In the genomic region with DNA sequence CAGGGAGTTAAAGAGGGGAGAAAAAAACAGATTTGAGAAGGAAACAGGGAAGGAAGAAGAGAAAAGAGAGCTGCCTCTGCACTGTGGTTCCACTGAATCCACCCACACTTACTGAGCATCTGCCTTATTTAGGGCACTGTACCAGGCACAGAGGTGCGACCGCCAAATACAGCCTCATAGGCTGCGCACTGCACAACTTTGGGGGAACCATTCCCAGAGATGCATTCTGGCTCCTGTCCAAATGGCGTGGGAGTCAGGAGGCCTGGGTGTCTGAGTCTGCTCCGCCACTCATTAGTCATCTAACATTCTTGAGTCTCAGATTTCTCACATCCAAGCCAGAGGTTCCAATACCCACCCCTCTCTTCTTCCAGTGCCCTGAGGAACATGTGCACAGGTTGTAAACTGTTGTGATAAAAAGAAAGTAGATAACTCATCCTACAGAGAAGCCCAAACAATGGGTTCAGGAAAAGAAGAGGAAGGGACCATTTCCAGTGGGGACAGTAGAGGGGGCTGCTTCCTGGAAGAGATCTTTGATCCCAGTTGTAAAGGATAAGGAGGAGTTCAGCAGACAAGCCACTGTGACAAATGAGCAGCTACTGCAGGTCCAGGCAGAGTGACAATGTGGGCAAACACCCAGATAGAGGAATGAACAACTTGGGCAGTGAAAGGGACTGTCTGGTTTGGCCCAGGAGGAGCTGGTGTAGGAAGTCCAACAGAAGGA, we compare ENCODE assay signal across 8 cellular contexts.
DNase-seq lines count a peak whose midpoint lies in the region; ATAC-seq and TF ChIP-seq lines count a peak whose summit lies in the region.

No MANE protein-coding gene starts in this region.

- CTCF ChIA-PET in SK-N-SH (lab: Yijun Ruan, JAX) = interaction anchor here (1.6 kb wide), 1 partner anchor 21 kb away, joined by 4 read pairs; no protein-coding TSS in a partner anchor

- TF ChIP-seq EP300 in SK-N-SH (IDR thresholded peaks at IDR 0.05; ENCODE audit: borderline replicate concordance in 1 of 2, low read depth in 1 of 2, low read length in 1 of 2) = peak in 1 of 2 experiments; percentile 87; a peak in 2 of 4 replicates

- POLR2A ChIA-PET in SK-N-SH (lab: Yijun Ruan, JAX) = no interaction called here

- H3F3A ChIP-seq in SK-N-SH (replicated peaks; ENCODE audit: insufficient read depth) = peaks cover 18% of the 10 kb centered on the region

- no peak for TF ChIP-seq RAD21 in SK-N-SH (IDR thresholded peaks at IDR 0.05; ENCODE audit: low read length)

- peak overlapping the region; percentile 54 for H3K4me2 ChIP-seq in SK-N-SH

- 11% methylated on average over 5 of the region's 5 CpGs for WGBS in SK-N-SH (ENCODE audit: low lambda C conversion rate)

- H3K27me3 ChIP-seq in SK-N-SH (ENCODE audit: insufficient read depth) = no peaks in the 10 kb centered on the region

- H3K9me3 ChIP-seq in SK-N-SH = peaks cover 7% of the 10 kb centered on the region; the same call in 1 of the 2 replicates

- peak; percentile 25; the same call in 1 of the 2 replicates for TF ChIP-seq CTCF in SK-N-SH (IDR thresholded peaks at IDR 0.05)

- H4K20me1 ChIP-seq in SK-N-SH (ENCODE audit: insufficient read depth) = no peaks in the 10 kb centered on the region

- no peaks in the 10 kb centered on the region for H3K9me2 ChIP-seq in SK-N-SH

- H3K4me3 ChIP-seq in SK-N-SH (ENCODE audit: low read depth in 2 of 2, low read length in 1 of 2) = peak overlapping the region in 1 of 2 experiments; percentile 6; a peak in 1 of 4 replicates

- DNase-seq in NCI-H2196 (lab: John Stamatoyannopoulos, UW; ENCODE audit: unreplicated experiment) = peak; percentile 47
- no peak for DNase-seq in NCI-H2196 treated with DMSO at 0.1 percent for 48 hours (lab: John Stamatoyannopoulos, UW; ENCODE audit: unreplicated experiment)
- DNase-seq in SK-N-SH = no peak
- peak; percentile 59 for DNase-seq in stimulated activated CD4-positive, alpha-beta T cell treated with anti-CD3 and anti-CD28 coated beads, Interleukin-4, amount 100 ng/mL, for 24 hours
- DNase-seq in SHP77 (lab: John Stamatoyannopoulos, UW) = no peak
- DNase-seq in germinal center (ENCODE audit: low spot score) = no peak

- no peaks in the 10 kb centered on the region for H3K36me3 ChIP-seq in SK-N-SH (replicated peaks in 1 of 2; ENCODE audit: control insufficient read depth in 1 of 2, insufficient read depth in 2 of 2, low read length in 1 of 2)

- ATAC-seq in esophagus mucosa (peak; percentile 3), GM18502 (IDR thresholded peaks at IDR 0.05; ENCODE audit: poor library complexity, unreplicated experiment) (no peak)

- H3K79me2 ChIP-seq in SK-N-SH (ENCODE audit: insufficient read depth) = no peaks in the 10 kb centered on the region

- H3K27ac ChIP-seq in SK-N-SH (ENCODE audit: low read depth in 2 of 2, low read length in 1 of 2) = peak overlapping the region; percentile 60 to 74

- no peak overlapping the region for H2AFZ ChIP-seq in SK-N-SH (ENCODE audit: low read depth)

- H3K9ac ChIP-seq in SK-N-SH = peak overlapping the region; percentile 29; the same call in 1 of the 2 replicates

- H3K4me1 ChIP-seq in SK-N-SH (ENCODE audit: control insufficient read depth in 1 of 2, insufficient read depth in 2 of 2, low read depth in 1 of 2, low read length in 1 of 2) = peaks cover 33 to 40% of the 10 kb centered on the region in 2 experiments; a peak in 3 of 4 replicates

TF ChIP-seq in SK-N-SH, 30 proteins besides CTCF, POLR2A, EP300 and RAD21:
- TF ChIP-seq, protein P1, sequence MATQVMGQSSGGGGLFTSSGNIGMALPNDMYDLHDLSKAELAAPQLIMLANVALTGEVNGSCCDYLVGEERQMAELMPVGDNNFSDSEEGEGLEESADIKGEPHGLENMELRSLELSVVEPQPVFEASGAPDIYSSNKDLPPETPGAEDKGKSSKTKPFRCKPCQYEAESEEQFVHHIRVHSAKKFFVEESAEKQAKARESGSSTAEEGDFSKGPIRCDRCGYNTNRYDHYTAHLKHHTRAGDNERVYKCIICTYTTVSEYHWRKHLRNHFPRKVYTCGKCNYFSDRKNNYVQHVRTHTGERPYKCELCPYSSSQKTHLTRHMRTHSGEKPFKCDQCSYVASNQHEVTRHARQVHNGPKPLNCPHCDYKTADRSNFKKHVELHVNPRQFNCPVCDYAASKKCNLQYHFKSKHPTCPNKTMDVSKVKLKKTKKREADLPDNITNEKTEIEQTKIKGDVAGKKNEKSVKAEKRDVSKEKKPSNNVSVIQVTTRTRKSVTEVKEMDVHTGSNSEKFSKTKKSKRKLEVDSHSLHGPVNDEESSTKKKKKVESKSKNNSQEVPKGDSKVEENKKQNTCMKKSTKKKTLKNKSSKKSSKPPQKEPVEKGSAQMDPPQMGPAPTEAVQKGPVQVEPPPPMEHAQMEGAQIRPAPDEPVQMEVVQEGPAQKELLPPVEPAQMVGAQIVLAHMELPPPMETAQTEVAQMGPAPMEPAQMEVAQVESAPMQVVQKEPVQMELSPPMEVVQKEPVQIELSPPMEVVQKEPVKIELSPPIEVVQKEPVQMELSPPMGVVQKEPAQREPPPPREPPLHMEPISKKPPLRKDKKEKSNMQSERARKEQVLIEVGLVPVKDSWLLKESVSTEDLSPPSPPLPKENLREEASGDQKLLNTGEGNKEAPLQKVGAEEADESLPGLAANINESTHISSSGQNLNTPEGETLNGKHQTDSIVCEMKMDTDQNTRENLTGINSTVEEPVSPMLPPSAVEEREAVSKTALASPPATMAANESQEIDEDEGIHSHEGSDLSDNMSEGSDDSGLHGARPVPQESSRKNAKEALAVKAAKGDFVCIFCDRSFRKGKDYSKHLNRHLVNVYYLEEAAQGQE (IDR thresholded peaks at IDR 0.05; ENCODE audit: low read depth, low read length) = peak; percentile 11; the same call in 1 of the 2 replicates
- TF ChIP-seq EZH2phosphoT487 (IDR thresholded peaks at IDR 0.05; ENCODE audit: borderline replicate concordance, low read depth) = no peak
- no peak for TF ChIP-seq TAF1 (IDR thresholded peaks at IDR 0.05; ENCODE audit: borderline replicate concordance, low read depth, low read length)
- TF ChIP-seq NRF1 (IDR thresholded peaks at IDR 0.05; ENCODE audit: low read depth, low read length) = no peak
- peak; percentile 67; the same call in 1 of the 2 replicates for TF ChIP-seq POLR2AphosphoS5 (IDR thresholded peaks at IDR 0.05; ENCODE audit: low read depth, low read length)
- no peak for TF ChIP-seq MEF2A (IDR thresholded peaks at IDR 0.05; ENCODE audit: borderline replicate concordance, low read depth)
- TF ChIP-seq TCF12 (IDR thresholded peaks at IDR 0.05) = peak; percentile 89
- TF ChIP-seq USF1 (IDR thresholded peaks at IDR 0.05; ENCODE audit: borderline replicate concordance, low read depth) = 0 out of 2 replicates have a peak, but pooled peaks have one; percentile 11
- no peak for TF ChIP-seq SMC3 (IDR thresholded peaks at IDR 0.05; ENCODE audit: low read depth, low read length)
- peak; percentile 59; the same call in 1 of the 2 replicates for TF ChIP-seq RXRA (IDR thresholded peaks at IDR 0.05; ENCODE audit: borderline replicate concordance, low read depth)
- TF ChIP-seq, protein P2, sequence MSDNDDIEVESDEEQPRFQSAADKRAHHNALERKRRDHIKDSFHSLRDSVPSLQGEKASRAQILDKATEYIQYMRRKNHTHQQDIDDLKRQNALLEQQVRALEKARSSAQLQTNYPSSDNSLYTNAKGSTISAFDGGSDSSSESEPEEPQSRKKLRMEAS (IDR thresholded peaks at IDR 0.05; ENCODE audit: low read depth) = peak; percentile 86
- TF ChIP-seq RFX5 (IDR thresholded peaks at IDR 0.05; ENCODE audit: low read length) = no peak
- peak; percentile 92 for TF ChIP-seq PBX3 (IDR thresholded peaks at IDR 0.05)
- peak; percentile 86 for TF ChIP-seq TEAD4 (IDR thresholded peaks at IDR 0.05; ENCODE audit: borderline replicate concordance, insufficient read depth)
- peak; percentile 87 for TF ChIP-seq FOSL2 (IDR thresholded peaks at IDR 0.05; ENCODE audit: borderline replicate concordance, low read depth)
- TF ChIP-seq CHD2 (IDR thresholded peaks at IDR 0.05; ENCODE audit: low read length, partially characterized antibody) = no peak
- TF ChIP-seq NFIC (IDR thresholded peaks at IDR 0.05; ENCODE audit: borderline replicate concordance) = peak; percentile 98
- TF ChIP-seq FOXM1 (IDR thresholded peaks at IDR 0.05; ENCODE audit: low read depth) = no peak
- 0 out of 2 replicates have a peak, but pooled peaks have one; percentile 67 for TF ChIP-seq SIN3A (IDR thresholded peaks at IDR 0.05; ENCODE audit: borderline replicate concordance, low read depth, low read length)
- TF ChIP-seq JUND (IDR thresholded peaks at IDR 0.05) = peak; percentile 77

Comparison
In these comparisons a context has a peak if more than half of its experiments do, and no peak if none do; other contexts are left out.
1. DNase-seq: peak in NCI-H2196 (single experiment) and stimulated activated CD4-positive, alpha-beta T cell treated with anti-CD3 and anti-CD28 coated beads, Interleukin-4, amount 100 ng/mL, for 24 hours (single experiment); none in NCI-H2196 treated with DMSO at 0.1 percent for 48 hours (single experiment), SK-N-SH (single experiment), SHP77 (0 of 2) and germinal center (single experiment).